ENCODE assay signal across 12 cellular contexts in the genomic region with DNA sequence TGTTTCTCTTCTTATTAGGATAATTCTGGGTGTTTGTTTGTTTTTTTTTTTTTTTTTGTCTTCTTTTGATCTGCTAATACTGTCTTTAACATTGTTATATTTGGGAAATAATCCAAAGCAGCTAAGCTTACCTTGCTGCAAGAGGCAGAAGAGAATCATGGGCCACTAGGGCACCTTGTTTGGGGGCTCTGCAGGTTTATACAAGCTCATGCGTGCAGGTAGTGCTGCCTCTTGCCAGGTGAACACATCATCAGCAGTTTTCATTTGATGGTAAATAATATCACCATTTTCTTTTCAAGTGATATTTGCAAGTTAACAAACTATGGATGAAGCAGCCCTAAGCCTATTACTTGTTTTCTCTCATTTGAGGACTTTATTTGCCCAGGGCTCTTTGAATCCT. TPM values are rescaled to one million over a fixed set of nuclear protein-coding genes. Genes with fewer than 3 reads are reported as not detected.
DNase-seq lines count a peak whose midpoint lies in the region; TF ChIP-seq lines count a peak whose summit lies in the region.
"Had no signal": no experiment of that assay in that cellular context is flagged by ENCODE, and none has a peak within 500 bp of the region (broad histone marks: within the 10 kb centered on the region; RNA-seq: fewer than 3 reads in every experiment).

No MANE protein-coding gene starts in this region.

- intact Hi-C loops in mammary epithelial cell (cut with micrococcal nuclease), result no loop called here
- intact Hi-C loops in MCF 10A (cut with micrococcal nuclease), result no loop called here

- no peaks in the 10 kb centered on the region for H3K9me3 Mint-ChIP-seq in MCF 10A (ENCODE audit: unreplicated experiment)
- H3K9me3 Mint-ChIP-seq: T-cell had no signal

- WGBS in mammary epithelial cell (ENCODE audit: low coverage, missing lambda C conversion rate), result 85% methylated on average over 1 of the region's 1 CpG

- no peak overlapping the region for H3K9ac ChIP-seq in mammary epithelial cell (ENCODE audit: insufficient read depth, low read length)

- no peak overlapping the region for H2AFZ ChIP-seq in mammary epithelial cell (ENCODE audit: low read depth, low read length)

- DNase-seq in mammary epithelial cell (peak; percentile 11), MCF 10A (ENCODE audit: unreplicated experiment) (no peak), NCI-H2171 (lab: John Stamatoyannopoulos, UW) (peak; percentile 6), epithelial cell of prostate (ENCODE audit: low read depth, low spot score) (peak; percentile 26), nucleus accumbens (lab: John Stamatoyannopoulos, UW) (no peak), DMS79 treated with DMSO at 0.1 percent for 48 hours (lab: John Stamatoyannopoulos, UW) (no peak), inferior parietal cortex (ENCODE audit: extremely low spot score) (no peak)
- DNase-seq: CD4-positive, CD25-positive, alpha-beta regulatory T cell; GOT3; KG1; SIG-M5; T-cell had no signal

- H3K27me3 Mint-ChIP-seq in MCF 10A (ENCODE audit: insufficient read depth, unreplicated experiment), result no peaks in the 10 kb centered on the region

- H3K79me2 ChIP-seq in mammary epithelial cell (ENCODE audit: insufficient read depth, low read length), result no peaks in the 10 kb centered on the region

- H3K9me3 ChIP-seq in mammary epithelial cell (replicated peaks; ENCODE audit: insufficient read depth, low read length), result no peaks in the 10 kb centered on the region

- no peaks in the 10 kb centered on the region for H4K20me1 ChIP-seq in mammary epithelial cell (ENCODE audit: insufficient read depth, low read length)

- no TSS peak for BruUV-seq in mammary epithelial cell (replicated peaks; lab: Mats Ljungman, UMichigan)
- no TSS peak for BruUV-seq in MCF 10A (replicated peaks; lab: Mats Ljungman, UMichigan)

- H3K27ac ChIP-seq in mammary epithelial cell (ENCODE audit: insufficient read depth, low read depth, low read length), result no peak overlapping the region
- H3K27ac ChIP-seq in epithelial cell of prostate, result no peak overlapping the region

- POLR2A ChIA-PET in MCF 10A (lab: Yijun Ruan, JAX), result no interaction called here

- H3K4me3 Mint-ChIP-seq in MCF 10A (ENCODE audit: unreplicated experiment), result no peak overlapping the region
- H3K4me3 Mint-ChIP-seq: CD4-positive, CD25-positive, alpha-beta regulatory T cell; T-cell had no signal

- H3K4me1 ChIP-seq in mammary epithelial cell (ENCODE audit: insufficient read depth, low read length), result no peaks in the 10 kb centered on the region

- no peaks in the 10 kb centered on the region for H3K36me3 Mint-ChIP-seq in MCF 10A (ENCODE audit: insufficient read depth, unreplicated experiment)
- H3K36me3 Mint-ChIP-seq: CD4-positive, CD25-positive, alpha-beta regulatory T cell; T-cell had no signal

- in situ Hi-C loops in mammary epithelial cell (cut with MboI; ENCODE audit: low sequenced_read_pairs in 2 of 2), result no loop called here

- CTCF ChIA-PET in mammary epithelial cell (lab: Charles Lee; ENCODE audit: low non-redundant PET), result no interaction called here
- CTCF ChIA-PET in MCF 10A (lab: Yijun Ruan, JAX), result interaction anchor here (0.6 kb wide), 1 partner anchor 47 kb away, joined by 3 read pairs; no protein-coding TSS in a partner anchor

- H3K36me3 ChIP-seq in mammary epithelial cell (ENCODE audit: insufficient read depth, low read length), result no peaks in the 10 kb centered on the region

- H3K27ac Mint-ChIP-seq in MCF 10A (ENCODE audit: low read depth, unreplicated experiment), result no peak overlapping the region
- H3K27ac Mint-ChIP-seq: CD4-positive, CD25-positive, alpha-beta regulatory T cell; T-cell had no signal

- dilution Hi-C loops in mammary epithelial cell (cut with HindIII; ENCODE audit: low sequenced_read_pairs), result no loop called here

- H3K4me1 Mint-ChIP-seq in MCF 10A (ENCODE audit: insufficient read depth, unreplicated experiment), result no peaks in the 10 kb centered on the region
- H3K4me1 Mint-ChIP-seq: CD4-positive, CD25-positive, alpha-beta regulatory T cell; T-cell had no signal

- no peaks in the 10 kb centered on the region for H3K27me3 ChIP-seq in mammary epithelial cell (ENCODE audit: insufficient read depth, low read length)

- H3K4me2 ChIP-seq in mammary epithelial cell (ENCODE audit: insufficient read depth, low read depth, low read length), result peak overlapping the region; percentile 18

- TF ChIP-seq CTCF in mammary epithelial cell (conservative IDR thresholded peaks at IDR 0.05 in 1 of 2, IDR thresholded peaks at IDR 0.05 in 1 of 2; ENCODE audit: extremely low read depth in 1 of 2, insufficient read depth in 1 of 2, low read depth in 1 of 2, low read length in 2 of 2), result no peak
- no peak for TF ChIP-seq CTCF in MCF 10A (IDR thresholded peaks at IDR 0.05; ENCODE audit: unreplicated experiment)

- no peak overlapping the region for H3K4me3 ChIP-seq in mammary epithelial cell (replicated peaks in 1 of 3; ENCODE audit: insufficient read depth in 1 of 3, low read depth in 2 of 3, low read length in 3 of 3)

RNA-seq across cellular contexts. Expression of a gene that starts 37.9 kb away (rescaled TPM):
- total RNA-seq in mammary epithelial cell (10 to 100 TPM; 21.5 to 28.8 TPM), MCF 10A (2022) (15.8 and 23.7 TPM in 2 replicates)
- polyA plus RNA-seq in mammary epithelial cell, result 11.7 TPM
- polyA minus RNA-seq in mammary epithelial cell, result 5.1 TPM

Comparison
In these comparisons a context has a peak if more than half of its experiments do, and no peak if none do; other contexts are left out.
1. DNase-seq: peak in mammary epithelial cell (single experiment), NCI-H2171 (single experiment) and epithelial cell of prostate (single experiment); none in MCF 10A (single experiment), nucleus accumbens (0 of 56), DMS79 treated with DMSO at 0.1 percent for 48 hours (single experiment) and inferior parietal cortex (single experiment).